21 cellular contexts compared by ENCODE assay signal in genomic region chr1:212504171-212504803, GRCh38.
DNase-seq lines count a peak whose midpoint lies in the region; ATAC-seq and TF ChIP-seq lines count a peak whose summit lies in the region.
"Had no signal": no experiment of that assay in that cellular context is flagged by ENCODE, and none has a peak within 500 bp of the region (broad histone marks: within the 10 kb centered on the region; RNA-seq: fewer than 3 reads in every experiment).

No MANE protein-coding gene starts in this region.

- WGBS in right lobe of liver (ENCODE audit: insufficient coverage, low coverage, low lambda C conversion rate, missing lambda C conversion rate) = 42% methylated on average over 2 of the region's 4 CpGs

- DNase-seq in activated CD4-positive, alpha-beta T cell treated with anti-CD3 and anti-CD28 coated beads for 48 hours = peak; percentile 12
- DNase-seq in activated CD4-positive, alpha-beta T cell treated with anti-CD3 and anti-CD28 coated beads, Interleukin-2, amount 50 U/mL, for 48 hours = no peak
- no peak for DNase-seq in PC-3
- DNase-seq in foreskin keratinocyte = no peak
- DNase-seq in dorsolateral prefrontal cortex = no peak
- no peak for DNase-seq in right lobe of liver
- no peak for DNase-seq in GM10266 (ENCODE audit: extremely low spot score)
- DNase-seq: 8988T, EL, GOT3, HFFc6, KG1, MM.1S, NCI-H1105 treated with DMSO at 0.1 percent for 48 hours, NCI-H187, NCI-H446 treated with DMSO at 0.1 percent for 48 hours, NCI-H748 treated with DMSO at 0.1 percent for 48 hours, Right ventricle myocardium superior had no signal

- POLR2A ChIA-PET in PC-3 (lab: Charles Lee; ENCODE audit: unreplicated experiment) = no interaction called here

- H3K36me3 ChIP-seq in PC-3 (ENCODE audit: low read depth, low read length) (no peaks in the 10 kb centered on the region), right lobe of liver (no peaks in the 10 kb centered on the region)
- H3K36me3 ChIP-seq: BLaER1 treated with 17β-estradiol and CSF1 and Interleukin-3, amounts not matched to agents 10 nM and 100 nM had no signal

- no peak overlapping the region for H2AFZ ChIP-seq in PC-3 (ENCODE audit: low read length)

- H3K9ac ChIP-seq in PC-3 (ENCODE audit: low read length) = no peak overlapping the region
- H3K9ac ChIP-seq: BLaER1 treated with 17β-estradiol and CSF1 and Interleukin-3, amounts not matched to agents 10 nM and 100 nM had no signal

- ATAC-seq in GM18520 (IDR thresholded peaks at IDR 0.05; ENCODE audit: unreplicated experiment) (peak; percentile 52), PC-3 (0 out of 2 replicates have a peak, but pooled peaks have one; percentile 14), foreskin keratinocyte (peak; percentile 43), right lobe of liver (no peak)
- ATAC-seq: Panc1 had no signal

- no peak overlapping the region for H3K4me2 ChIP-seq in PC-3 (ENCODE audit: low read length)
- H3K4me2 ChIP-seq: BLaER1 treated with 17β-estradiol and CSF1 and Interleukin-3, amounts not matched to agents 10 nM and 100 nM had no signal

- H3K4me1 ChIP-seq in PC-3 (ENCODE audit: insufficient read depth, low read length) (no peaks in the 10 kb centered on the region), foreskin keratinocyte (no peaks in the 10 kb centered on the region), right lobe of liver (no peaks in the 10 kb centered on the region)

- H3K27me3 ChIP-seq in PC-3 (ENCODE audit: low read length) = no peaks in the 10 kb centered on the region
- H3K27me3 ChIP-seq in foreskin keratinocyte = no peaks in the 10 kb centered on the region
- no peaks in the 10 kb centered on the region for H3K27me3 ChIP-seq in dorsolateral prefrontal cortex
- no peaks in the 10 kb centered on the region for H3K27me3 ChIP-seq in right lobe of liver
- H3K27me3 ChIP-seq: BLaER1 treated with 17β-estradiol and CSF1 and Interleukin-3, amounts not matched to agents 10 nM and 100 nM had no signal

- H3K79me2 ChIP-seq in PC-3 (ENCODE audit: low read length) = no peaks in the 10 kb centered on the region

- no peaks in the 10 kb centered on the region for H3K9me3 ChIP-seq in PC-3 (ENCODE audit: low read length)
- no peaks in the 10 kb centered on the region for H3K9me3 ChIP-seq in right lobe of liver

- no peak overlapping the region for H3K27ac ChIP-seq in PC-3 (ENCODE audit: low read length)
- H3K27ac ChIP-seq in foreskin keratinocyte = no peak overlapping the region
- no peak overlapping the region for H3K27ac ChIP-seq in dorsolateral prefrontal cortex
- H3K27ac ChIP-seq in right lobe of liver = no peak overlapping the region
- H3K27ac ChIP-seq: BLaER1 treated with 17β-estradiol and CSF1 and Interleukin-3, amounts not matched to agents 10 nM and 100 nM had no signal

- H3K4me3 ChIP-seq in PC-3 (ENCODE audit: low read length) (no peak overlapping the region), dorsolateral prefrontal cortex (no peak overlapping the region), right lobe of liver (no peak overlapping the region)
- H3K4me3 ChIP-seq: BLaER1 treated with 17β-estradiol and CSF1 and Interleukin-3, amounts not matched to agents 10 nM and 100 nM had no signal

- CTCF ChIA-PET in PC-3 (lab: Charles Lee) = interaction anchor here (1.0 kb wide), 1 partner anchor 27 kb away, joined by 3 read pairs; no protein-coding TSS in a partner anchor

- TF ChIP-seq CTCF in PC-3 (conservative IDR thresholded peaks at IDR 0.05; ENCODE audit: low read depth, low read length) = no peak
- TF ChIP-seq CTCF in foreskin keratinocyte (conservative IDR thresholded peaks at IDR 0.05) = no peak
- no peak for TF ChIP-seq CTCF in dorsolateral prefrontal cortex (IDR thresholded peaks at IDR 0.05 in 54 of 56, conservative IDR thresholded peaks at IDR 0.05 in 2 of 56; ENCODE audit: low read depth in 1 of 56, partially characterized antibody in 56 of 56)
- TF ChIP-seq CTCF in right lobe of liver (IDR thresholded peaks at IDR 0.05) = no peak
- TF ChIP-seq CTCF in GM10266 (IDR thresholded peaks at IDR 0.05; ENCODE audit: control insufficient read depth, insufficient read depth, low read depth, missing control alignments) = no peak

- intact Hi-C loops in PC-3 (cut with micrococcal nuclease) (no loop called here), dorsolateral prefrontal cortex (cut with DNase I) (no loop called here), right lobe of liver (cut with DNase I) (no loop called here)

- no TSS peak for BruUV-seq in PC-3 (replicated peaks; lab: Mats Ljungman, UMichigan)

- H4K20me1 ChIP-seq in PC-3 (ENCODE audit: low read length) = no peaks in the 10 kb centered on the region
- H4K20me1 ChIP-seq: BLaER1 treated with 17β-estradiol and CSF1 and Interleukin-3, amounts not matched to agents 10 nM and 100 nM had no signal

- TF ChIP-seq POLR2A in right lobe of liver (IDR thresholded peaks at IDR 0.05) = no peak

- H3K9me2 ChIP-seq in PC-3 (replicated peaks; ENCODE audit: low read length) = no peaks in the 10 kb centered on the region

- H3F3A ChIP-seq in PC-3 (ENCODE audit: low read length, unreplicated experiment) = no peaks in the 10 kb centered on the region

Comparison
In these comparisons a context has a peak if more than half of its experiments do, and no peak if none do; other contexts are left out.
1. ATAC-seq: peak in GM18520 (single experiment), PC-3 (single experiment) and foreskin keratinocyte (single experiment); none in right lobe of liver (0 of 4).